Comparison of ENCODE assay signal across 30 cellular contexts in the genomic region with DNA sequence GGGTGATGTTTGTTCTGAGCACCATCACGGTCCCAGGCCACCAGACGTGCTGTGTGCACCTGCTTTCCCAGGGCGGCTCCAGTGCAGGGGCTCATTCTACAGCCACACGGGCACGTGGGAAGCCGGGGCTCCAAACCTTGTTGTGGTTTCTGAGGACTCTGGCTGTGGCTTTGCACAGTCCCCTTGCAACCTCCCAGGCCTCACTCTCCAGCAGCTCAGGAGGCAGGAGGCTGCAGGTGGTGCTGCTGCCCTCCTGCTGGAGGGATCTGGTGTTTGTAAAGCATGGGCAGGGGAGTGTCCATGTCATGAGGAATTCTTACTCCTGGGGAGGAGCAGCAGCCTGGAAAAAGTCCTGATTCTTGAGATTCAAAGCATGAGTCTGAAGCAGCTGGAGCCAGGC. TPM values are rescaled to one million over a fixed set of nuclear protein-coding genes. Genes with fewer than 3 reads are reported as not detected.
A peak's percentile ranks its signal among the peaks of the same experiment; 100 is the strongest.
DNase-seq lines count a peak whose midpoint lies in the region; ATAC-seq, FAIRE-seq and TF ChIP-seq lines count a peak whose summit lies in the region.
"Had no signal": no experiment of that assay in that cellular context is flagged by ENCODE, and none has a peak within 500 bp of the region (broad histone marks: within the 10 kb centered on the region; RNA-seq: fewer than 3 reads in every experiment).

No MANE protein-coding gene starts in this region.

- no peak overlapping the region for H4K8ac ChIP-seq in H1 (ENCODE audit: extremely low read depth, insufficient read depth, low read length)
- no peak overlapping the region for H4K8ac ChIP-seq in neuronal stem cell (ENCODE audit: low read depth, low read length)

- H3K36me3 Mint-ChIP-seq in activated CD8-positive, alpha-beta T cell treated with anti-CD3 and anti-CD28 coated beads for 36 hours (ENCODE audit: low read depth): no peaks in the 10 kb centered on the region
- H3K36me3 Mint-ChIP-seq: natural killer cell treated with Interleukin-12 subunit alpha and Interleukin-12 subunit beta and Interleukin-15 and Interleukin-18, amount 100 ng/mL, for 72 hours had no signal

- no peaks in the 10 kb centered on the region for H3K4me1 Mint-ChIP-seq in activated CD8-positive, alpha-beta T cell treated with anti-CD3 and anti-CD28 coated beads for 36 hours (ENCODE audit: low read depth)
- H3K4me1 Mint-ChIP-seq: central memory CD8-positive, alpha-beta T cell had no signal

- DNase-seq in DMS79 treated with DMSO at 0.1 percent for 48 hours (lab: John Stamatoyannopoulos, UW) (peak; percentile 49), H1 (ENCODE audit: low read depth in 1 of 2, low spot score in 2 of 2) (no peak), neuronal stem cell (ENCODE audit: low spot score) (no peak)
- DNase-seq in activated CD4-positive, CD25-positive, alpha-beta regulatory T cell treated with anti-CD3 and anti-CD28 coated beads, Interleukin-2, amount 50 U/mL, for 72 hours: no peak
- no peak for DNase-seq in activated CD8-positive, alpha-beta T cell treated with anti-CD3 and anti-CD28 coated beads for 36 hours
- DNase-seq: activated CD4-positive, alpha-beta T cell treated with anti-CD3 and anti-CD28 coated beads, Interleukin-2, amount 50 U/mL, for 48 hours; activated naive CD4-positive, alpha-beta T cell; activated T-cell treated with anti-CD3 and anti-CD28 coated beads, Interleukin-2, amount 50 U/mL, for 72 hours; C1 segment of cervical spinal cord; COR-L47; effector memory CD8-positive, alpha-beta T cell; erythroblast; glutamatergic neuron; GOT3; islet precursor cell; midbrain; MM.1S; NCI-H1105 treated with DMSO at 0.1 percent for 48 hours; NCI-H2081; NCI-H345; NCI-H748 treated with DMSO at 0.1 percent for 48 hours; stimulated activated CD4-positive, alpha-beta T cell treated with anti-CD3 and anti-CD28 coated beads, Interleukin-4, amount 100 ng/mL, for 1 hour; T-helper 1 cell; transverse colon had no signal

- H3K4ac ChIP-seq in H1 (replicated peaks; ENCODE audit: insufficient read length, low read depth, low read length): no peak overlapping the region
- H3K4ac ChIP-seq in neuronal stem cell (ENCODE audit: low read length): no peak overlapping the region

- no peak overlapping the region for H3K56ac ChIP-seq in H1 (replicated peaks; ENCODE audit: insufficient read length, low read depth, low read length)

- no peak overlapping the region for H2BK20ac ChIP-seq in H1 (ENCODE audit: low read length)

- peak; percentile 16; the same call in 1 of the 2 replicates for TF ChIP-seq RAD21 in Ishikawa (IDR thresholded peaks at IDR 0.05; ENCODE audit: low read depth)
- peak; percentile 26 to 51 for TF ChIP-seq RAD21 in H1 (IDR thresholded peaks at IDR 0.05 in 1 of 2, conservative IDR thresholded peaks at IDR 0.05 in 1 of 2; ENCODE audit: low read depth in 2 of 2, low read length in 2 of 2)

- H3K4me1 ChIP-seq in H1 (replicated peaks in 1 of 4; ENCODE audit: control insufficient read depth in 3 of 4, insufficient read depth in 4 of 4, low read length in 3 of 4): peaks cover 0 to 2% (median 0%) of the 10 kb centered on the region in 4 experiments; a peak in 2 of 7 replicates
- H3K4me1 ChIP-seq in neuronal stem cell (ENCODE audit: control insufficient read depth in 2 of 2, insufficient read depth in 1 of 2, low read depth in 1 of 2, low read length in 2 of 2): peaks cover 6 to 7% of the 10 kb centered on the region in 2 donors
- H3K4me1 ChIP-seq: transverse colon had no signal

- H2BK12ac ChIP-seq in H1 (ENCODE audit: low read depth, low read length) (no peak overlapping the region), neuronal stem cell (ENCODE audit: low read length) (no peak overlapping the region)

- no peaks in the 10 kb centered on the region for H3K27me3 ChIP-seq in H1 (replicated peaks in 1 of 4; ENCODE audit: control insufficient read depth in 3 of 4, extremely low read depth in 1 of 4, insufficient read depth in 3 of 4, low read length in 3 of 4)
- H3K27me3 ChIP-seq in neuronal stem cell (ENCODE audit: control insufficient read depth in 3 of 3, insufficient read depth in 3 of 3, low read depth in 1 of 3, low read length in 3 of 3): no peaks in the 10 kb centered on the region
- H3K27me3 ChIP-seq: transverse colon had no signal

- intact Hi-C loops in activated CD8-positive, alpha-beta T cell treated with anti-CD3 and anti-CD28 coated beads for 36 hours (cut with micrococcal nuclease): no loop called here

- POLR2A ChIA-PET in H1 (lab: Charles Lee; ENCODE audit: partially characterized antibody): no interaction called here
- POLR2A ChIA-PET in activated CD8-positive, alpha-beta T cell treated with anti-CD3 and anti-CD28 coated beads for 36 hours (lab: Charles Lee): no interaction called here

- CTCF ChIA-PET in H1 (lab: Charles Lee; ENCODE audit: partially characterized antibody): interaction anchor here (0.8 to 0.9 kb wide), 2 partner anchors 52 to 200 kb away, joined by 3 read pairs; no protein-coding TSS in a partner anchor
- CTCF ChIA-PET in activated CD8-positive, alpha-beta T cell treated with anti-CD3 and anti-CD28 coated beads for 36 hours (lab: Charles Lee): no interaction called here

- peaks cover 0 to 2% (median 0%) of the 10 kb centered on the region in 4 experiments; a peak in 1 of 8 replicates for H3K36me3 ChIP-seq in H1 (ENCODE audit: control insufficient read depth in 2 of 4, insufficient read depth in 4 of 4, low read length in 3 of 4)
- H3K36me3 ChIP-seq in neuronal stem cell (replicated peaks in 1 of 2; ENCODE audit: control insufficient read depth in 2 of 2, insufficient read depth in 2 of 2, low read length in 2 of 2): peaks cover 2 to 33% of the 10 kb centered on the region in 2 donors
- H3K36me3 ChIP-seq: transverse colon had no signal

- TF ChIP-seq EP300 in Ishikawa (IDR thresholded peaks at IDR 0.05; ENCODE audit: borderline replicate concordance): no peak
- no peak for TF ChIP-seq EP300 in H1 (IDR thresholded peaks at IDR 0.05; ENCODE audit: borderline replicate concordance in 1 of 2, low read depth in 2 of 2, low read length in 2 of 2)

- H2AFZ ChIP-seq in H1 (ENCODE audit: low read length) (no peak overlapping the region), neuronal stem cell (ENCODE audit: low read length) (no peak overlapping the region)

- H3K9ac ChIP-seq in H1 (replicated peaks in 1 of 4; ENCODE audit: extremely low read depth in 1 of 4, low read depth in 3 of 4, low read length in 3 of 4): no peak overlapping the region
- H3K9ac ChIP-seq in neuronal stem cell (ENCODE audit: low read depth, low read length, poor library complexity): no peak overlapping the region

- H4K91ac ChIP-seq in H1 (replicated peaks; ENCODE audit: insufficient read length, low read length): no peak overlapping the region
- no peak overlapping the region for H4K91ac ChIP-seq in neuronal stem cell (ENCODE audit: low read depth, low read length, poor library complexity)

- no peaks in the 10 kb centered on the region for H3K23me2 ChIP-seq in H1 (ENCODE audit: low read depth, low read length)

- no peak overlapping the region for H4K5ac ChIP-seq in H1 (ENCODE audit: insufficient read length, low read depth, low read length)

- H2BK120ac ChIP-seq in H1 (replicated peaks; ENCODE audit: low read depth, low read length): no peak overlapping the region
- no peak overlapping the region for H2BK120ac ChIP-seq in neuronal stem cell (ENCODE audit: low read depth, low read length)

- H3K79me2 ChIP-seq in H1 (ENCODE audit: control insufficient read depth in 1 of 2, insufficient read depth in 2 of 2, low read length in 2 of 2): no peaks in the 10 kb centered on the region

- no peak overlapping the region for H3K4me3 Mint-ChIP-seq in activated CD8-positive, alpha-beta T cell treated with anti-CD3 and anti-CD28 coated beads for 36 hours
- H3K4me3 Mint-ChIP-seq: activated T-cell treated with anti-CD3 and anti-CD28 coated beads, Interleukin-2, amount 50 U/mL, for 72 hours; central memory CD8-positive, alpha-beta T cell; effector memory CD8-positive, alpha-beta T cell; natural killer cell treated with Interleukin-12 subunit alpha and Interleukin-12 subunit beta and Interleukin-15 and Interleukin-18, amount 100 ng/mL, for 72 hours had no signal

- H3K79me1 ChIP-seq in H1 (ENCODE audit: low read depth, low read length): no peaks in the 10 kb centered on the region
- no peaks in the 10 kb centered on the region for H3K79me1 ChIP-seq in neuronal stem cell (ENCODE audit: low read depth, low read length)

- no peak for FAIRE-seq in H1 (lab: Jason Lieb, UNC)

- peaks cover 0 to 2% of the 10 kb centered on the region in 2 experiments for H4K20me1 ChIP-seq in H1 (replicated peaks in 1 of 2; ENCODE audit: control insufficient read depth in 1 of 2, insufficient read depth in 2 of 2, low read length in 2 of 2)

- ATAC-seq in HG02973 (IDR thresholded peaks at IDR 0.05; ENCODE audit: unreplicated experiment): no peak
- ATAC-seq in activated CD8-positive, alpha-beta T cell treated with anti-CD3 and anti-CD28 coated beads for 36 hours: no peak
- ATAC-seq: activated T-cell treated with anti-CD3 and anti-CD28 coated beads, Interleukin-2, amount 50 U/mL, for 72 hours; effector memory CD8-positive, alpha-beta T cell had no signal

- H2BK5ac ChIP-seq in H1 (ENCODE audit: low read depth, low read length) (no peak overlapping the region), neuronal stem cell (ENCODE audit: low read length) (no peak overlapping the region)

- no peak overlapping the region for H3K4me2 ChIP-seq in H1 (ENCODE audit: insufficient read depth in 1 of 2, low read depth in 2 of 2, low read length in 2 of 2)
- no peak overlapping the region for H3K4me2 ChIP-seq in neuronal stem cell (ENCODE audit: insufficient read depth, low read length, poor library complexity, severe bottlenecking)

- H3K27ac ChIP-seq in H1 (ENCODE audit: low read depth, low read length) (no peak overlapping the region), neuronal stem cell (replicated peaks; ENCODE audit: low read length) (no peak overlapping the region)
- H3K27ac ChIP-seq: transverse colon had no signal

- H3K9me3 Mint-ChIP-seq in activated CD8-positive, alpha-beta T cell treated with anti-CD3 and anti-CD28 coated beads for 36 hours: no peaks in the 10 kb centered on the region
- H3K9me3 Mint-ChIP-seq: activated T-cell treated with anti-CD3 and anti-CD28 coated beads, Interleukin-2, amount 50 U/mL, for 72 hours; central memory CD8-positive, alpha-beta T cell; effector memory CD8-positive, alpha-beta T cell; natural killer cell treated with Interleukin-12 subunit alpha and Interleukin-12 subunit beta and Interleukin-15 and Interleukin-18, amount 100 ng/mL, for 72 hours had no signal

- TF ChIP-seq CTCF in H1 (IDR thresholded peaks at IDR 0.05; ENCODE audit: control extremely low read depth in 1 of 3, insufficient read depth in 1 of 3, low read depth in 1 of 3, low read length in 3 of 3): peak in 2 of 3 experiments; percentile 6 to 25; a peak in 2 of 4 replicates
- TF ChIP-seq CTCF in activated CD8-positive, alpha-beta T cell treated with anti-CD3 and anti-CD28 coated beads for 36 hours (IDR thresholded peaks at IDR 0.05): no peak

- H3K9me3 ChIP-seq in H1 (ENCODE audit: insufficient read depth in 2 of 2, low read depth in 1 of 2, low read length in 1 of 2) (no peaks in the 10 kb centered on the region), neuronal stem cell (replicated peaks in 1 of 2; ENCODE audit: control insufficient read depth in 2 of 2, insufficient read depth in 1 of 2, low read depth in 1 of 2, low read length in 2 of 2) (no peaks in the 10 kb centered on the region)
- H3K9me3 ChIP-seq: transverse colon had no signal

- no peak overlapping the region for H3K4me3 ChIP-seq in H1 (ENCODE audit: extremely low read depth in 1 of 4, insufficient read depth in 2 of 4, low read depth in 3 of 4, low read length in 4 of 4)
- H3K4me3 ChIP-seq in neuronal stem cell (ENCODE audit: low read length in 2 of 2): no peak overlapping the region
- H3K4me3 ChIP-seq: transverse colon had no signal

- H3K23ac ChIP-seq in H1 (ENCODE audit: insufficient read length): no peak overlapping the region
- no peak overlapping the region for H3K23ac ChIP-seq in neuronal stem cell (ENCODE audit: low read depth, low read length, poor library complexity)

- no peak overlapping the region for H3K27ac Mint-ChIP-seq in activated CD8-positive, alpha-beta T cell treated with anti-CD3 and anti-CD28 coated beads for 36 hours
- H3K27ac Mint-ChIP-seq: activated T-cell treated with anti-CD3 and anti-CD28 coated beads, Interleukin-2, amount 50 U/mL, for 72 hours; effector memory CD8-positive, alpha-beta T cell; natural killer cell treated with Interleukin-12 subunit alpha and Interleukin-12 subunit beta and Interleukin-15 and Interleukin-18, amount 100 ng/mL, for 72 hours had no signal

- H3K14ac ChIP-seq in H1 (ENCODE audit: insufficient read length): no peak overlapping the region
- peak overlapping the region; percentile 50 for H3K14ac ChIP-seq in neuronal stem cell (ENCODE audit: low read length)

- no peak overlapping the region for H2BK15ac ChIP-seq in H1 (ENCODE audit: low read length)
- no peak overlapping the region for H2BK15ac ChIP-seq in neuronal stem cell (ENCODE audit: low read length)

- H3K27me3 Mint-ChIP-seq in activated CD8-positive, alpha-beta T cell treated with anti-CD3 and anti-CD28 coated beads for 36 hours: no peaks in the 10 kb centered on the region
- H3K27me3 Mint-ChIP-seq: central memory CD8-positive, alpha-beta T cell had no signal

- 89% methylated on average over 6 of the region's 6 CpGs; no CpG with 5 or more reads in 1 of the 2 experiments for WGBS in H1 (ENCODE audit: extremely low coverage in 1 of 2, insufficient coverage in 1 of 2, insufficient read length in 1 of 2, insufficient replicate concordance in 2 of 2, low coverage in 1 of 2, low lambda C conversion rate in 2 of 2, missing lambda C conversion rate in 1 of 2), 2 experiments
- WGBS in neuronal stem cell (ENCODE audit: extremely low coverage in 2 of 2, insufficient read length in 2 of 2, insufficient replicate concordance in 1 of 2), 2 donors: no CpG with 5 or more reads among the region's 6 CpGs

- TF ChIP-seq POLR2A in H1 (IDR thresholded peaks at IDR 0.05; ENCODE audit: control extremely low read depth in 1 of 2, low read depth in 2 of 2, low read length in 2 of 2): no peak

- H3K18ac ChIP-seq in H1 (ENCODE audit: extremely low read depth, low read length): no peak overlapping the region
- H3K18ac ChIP-seq in neuronal stem cell (ENCODE audit: low read length): peak overlapping the region; percentile 61

- H2AK5ac ChIP-seq in H1 (ENCODE audit: low read depth, low read length) (no peak overlapping the region), neuronal stem cell (ENCODE audit: low read depth, low read length) (no peak overlapping the region)

RNA-seq across cellular contexts. Expression of a gene that starts 54.2 kb away (rescaled TPM):
- 0.19 TPM in 2 replicates for total RNA-seq in H1 (2021; fragmentation: NEBNext Ultra II Directional; extraction: Animal tissue kit (Norgen Biotek cat#: 25700))
- polyA plus RNA-seq in H1 (2011; rRNA removed): 0.08 and 0.11 TPM in 2 replicates
- polyA plus RNA-seq in H1 (2011; cell fraction: cytosol; rRNA removed): 0.09 TPM
- 0.19 TPM for polyA plus RNA-seq in H1 (2011; cell fraction: nucleus; rRNA removed)
- 0.09 to 0.23 TPM (median 0.18 TPM) in 4 replicates for polyA plus RNA-seq in H1 (2012, experiment 1 of 2)
- polyA plus RNA-seq in H1 (2012, experiment 2 of 2): not detected
- 0.14 TPM for polyA plus RNA-seq in H1 (2013, experiment 1 of 2)
- polyA plus RNA-seq in H1 (2013, experiment 2 of 2): 0.13 TPM
- polyA minus RNA-seq in H1 (2011; rRNA and poly(A)+ RNA removed): 0.10 and 0.22 TPM in 2 replicates
- not detected for polyA minus RNA-seq in H1 (2011; cell fraction: cytosol; rRNA and poly(A)+ RNA removed)
- not detected for polyA minus RNA-seq in H1 (2011; cell fraction: nucleus; rRNA and poly(A)+ RNA removed)
- polyA plus RNA-seq in neuronal stem cell (2013, experiment 1 of 2): 0.04 TPM
- 0.03 TPM for polyA plus RNA-seq in neuronal stem cell (2013, experiment 2 of 2)
- total RNA-seq in activated CD8-positive, alpha-beta T cell treated with anti-CD3 and anti-CD28 coated beads for 36 hours: not detected
- total RNA-seq: activated T-cell treated with anti-CD3 and anti-CD28 coated beads, Interleukin-2, amount 50 U/mL, for 72 hours; natural killer cell treated with Interleukin-12 subunit alpha and Interleukin-12 subunit beta and Interleukin-15 and Interleukin-18, amount 100 ng/mL, for 72 hours; pulmonary artery endothelial cell; SK-MEL-5 had no signal
